22 cellular contexts compared by ENCODE assay signal in genomic region chr9:71710856-71711255, GRCh38.
"Had no signal": no experiment of that assay in that cellular context is flagged by ENCODE, and none has a peak within 500 bp of the region (broad histone marks: within the 10 kb centered on the region; RNA-seq: fewer than 3 reads in every experiment).

No MANE protein-coding gene starts in this region.

- H3K4me3 ChIP-seq: hepatocyte, left lung, lung, prostate gland, tibial nerve had no signal

- H3K27me3 ChIP-seq: hepatocyte, left lung, tibial nerve had no signal

- H3K4me1 ChIP-seq: left lung, prostate gland, tibial nerve had no signal

- H3K27ac Mint-ChIP-seq: dendritic cell treated with granulocyte-macrophage colony-stimulating factor and Interleukin-4, amounts not matched to agents 40 ng/mL and 50 ng/mL, for 4 days; T-helper 1 cell treated with Interleukin-12 subunit alpha and Interleukin-12 subunit beta and Interleukin-4 antibody, amounts not matched to agents 30 μg/mL and 1 μg/mL, for 36 hours had no signal

- H3K4me2 ChIP-seq: hepatocyte had no signal

- H3K4me1 Mint-ChIP-seq: activated naive CD8-positive, alpha-beta T cell treated with anti-CD3 and anti-CD28 coated beads, Interleukin-2, amount 10 ng/mL, durations not matched to agents 7 days and 5 days had no signal

- H3K4me3 Mint-ChIP-seq: activated naive CD8-positive, alpha-beta T cell treated with anti-CD3 and anti-CD28 coated beads, Interleukin-2, amount 10 ng/mL, durations not matched to agents 7 days and 5 days; activated T-cell treated with anti-CD3 and anti-CD28 coated beads, Interleukin-2, amount 50 U/mL, for 72 hours; dendritic cell treated with granulocyte-macrophage colony-stimulating factor and Interleukin-4, amounts not matched to agents 40 ng/mL and 50 ng/mL, for 4 days; immature natural killer cell; natural killer cell; T-helper 1 cell treated with Interleukin-12 subunit alpha and Interleukin-12 subunit beta and Interleukin-4 antibody, amounts not matched to agents 30 μg/mL and 1 μg/mL, for 36 hours had no signal

- DNase-seq: activated CD4-positive, alpha-beta T cell treated with anti-CD3 and anti-CD28 coated beads for 48 hours; activated CD8-positive, alpha-beta memory T cell treated with anti-CD3 and anti-CD28 coated beads, Interleukin-2, amount 50 U/mL, for 48 hours; activated gamma-delta T cell; activated naive CD8-positive, alpha-beta T cell treated with anti-CD3 and anti-CD28 coated beads, Interleukin-2, amount 10 ng/mL, durations not matched to agents 7 days and 5 days; activated T-cell treated with anti-CD3 and anti-CD28 coated beads, Interleukin-2, amount 50 U/mL, for 72 hours; amygdala; effector CD4-positive, alpha-beta T cell; foreskin melanocyte; glutamatergic neuron; immature natural killer cell; kidney glomerular epithelial cell; left lung; natural killer cell; stimulated activated CD4-positive, alpha-beta T cell treated with anti-CD3 and anti-CD28 coated beads, Interleukin-2, amount 100 ng/mL, for 48 hours; stimulated activated CD8-positive, alpha-beta memory T cell treated with anti-CD3 and anti-CD28 coated beads, Interleukin-4, amount 100 ng/mL, for 48 hours; stimulated activated naive CD4-positive, alpha-beta T cell treated with Interleukin-2 at 50 U/mL for 16 hours had no signal

- H3K27ac ChIP-seq: hepatocyte, left lung, prostate gland, tibial nerve had no signal

- ATAC-seq: activated T-cell treated with anti-CD3 and anti-CD28 coated beads, Interleukin-2, amount 50 U/mL, for 72 hours; left lung; natural killer cell had no signal

- H3K79me2 ChIP-seq: hepatocyte had no signal

- H3K9me3 ChIP-seq: left lung, prostate gland, tibial nerve had no signal

- H3K27me3 Mint-ChIP-seq: activated naive CD8-positive, alpha-beta T cell treated with anti-CD3 and anti-CD28 coated beads, Interleukin-2, amount 10 ng/mL, durations not matched to agents 7 days and 5 days; dendritic cell treated with granulocyte-macrophage colony-stimulating factor and Interleukin-4, amounts not matched to agents 40 ng/mL and 50 ng/mL, for 4 days had no signal

- H2AFZ ChIP-seq: hepatocyte had no signal

- H3K9me3 Mint-ChIP-seq: activated naive CD8-positive, alpha-beta T cell treated with anti-CD3 and anti-CD28 coated beads, Interleukin-2, amount 10 ng/mL, durations not matched to agents 7 days and 5 days; activated T-cell treated with anti-CD3 and anti-CD28 coated beads, Interleukin-2, amount 50 U/mL, for 72 hours; dendritic cell treated with granulocyte-macrophage colony-stimulating factor and Interleukin-4, amounts not matched to agents 40 ng/mL and 50 ng/mL, for 4 days; immature natural killer cell; natural killer cell; T-helper 1 cell treated with Interleukin-12 subunit alpha and Interleukin-12 subunit beta and Interleukin-4 antibody, amounts not matched to agents 30 μg/mL and 1 μg/mL, for 36 hours had no signal
